ENCODE assay signal across 23 cellular contexts in genomic region chr1:204841798-204842197, GRCh38. TPM values are rescaled to one million over a fixed set of nuclear protein-coding genes. Genes with fewer than 3 reads are reported as not detected.
DNase-seq lines count a peak whose midpoint lies in the region; ATAC-seq, FAIRE-seq and TF ChIP-seq lines count a peak whose summit lies in the region.
"Had no signal": no experiment of that assay in that cellular context is flagged by ENCODE, and none has a peak within 500 bp of the region (broad histone marks: within the 10 kb centered on the region; RNA-seq: fewer than 3 reads in every experiment).

No MANE protein-coding gene starts in this region.

- no peak for TF ChIP-seq CTCF in left ventricle myocardium inferior (IDR thresholded peaks at IDR 0.05; ENCODE audit: borderline replicate concordance)
- TF ChIP-seq CTCF in OCI-LY7 (conservative IDR thresholded peaks at IDR 0.05; ENCODE audit: low read length), result no peak

- no peaks in the 10 kb centered on the region for H3K9me2 ChIP-seq in OCI-LY7 (ENCODE audit: insufficient read depth, low read length)
- H3K9me2 ChIP-seq: SK-N-SH had no signal

- no peak for TF ChIP-seq POLR2A in H54 (IDR thresholded peaks at IDR 0.05; ENCODE audit: low read depth, low read length)

- no peak overlapping the region for H3K4me3 ChIP-seq in left ventricle myocardium inferior
- peak overlapping the region; percentile 5 for H3K4me3 ChIP-seq in OCI-LY7 (ENCODE audit: low read depth, low read length, poor library complexity, severe bottlenecking)
- H3K4me3 ChIP-seq: A549; BLaER1 treated with 17β-estradiol and CSF1 and Interleukin-3, amounts not matched to agents 10 nM and 100 nM; heart right ventricle; upper lobe of right lung had no signal

- intact Hi-C loops in left ventricle myocardium inferior (cut with micrococcal nuclease), result no loop called here
- intact Hi-C loops in Right ventricle myocardium superior (cut with DNase I), result no loop called here
- intact Hi-C loops in OCI-LY7 (cut with micrococcal nuclease; ENCODE audit: unreplicated experiment), result no loop called here
- intact Hi-C loops in left colon (cut with DNase I, micrococcal nuclease), result no loop called here

- H4K20me1 ChIP-seq in OCI-LY7 (ENCODE audit: insufficient read depth, low read length), result no peaks in the 10 kb centered on the region

- POLR2A ChIA-PET in OCI-LY7 (lab: Charles Lee), result interaction anchor here (1.1 to 1.5 kb wide), 3 partner anchors 9 to 41 kb away, joined by 3 to 5 read pairs (median 4); no protein-coding TSS in a partner anchor

- H3K4me1 ChIP-seq in left ventricle myocardium inferior (peaks cover 17% of the 10 kb centered on the region), OCI-LY7 (ENCODE audit: insufficient read depth, low read length, poor library complexity, severe bottlenecking) (peaks cover 19% of the 10 kb centered on the region)
- H3K4me1 ChIP-seq: A549; BLaER1 treated with 17β-estradiol and CSF1 and Interleukin-3, amounts not matched to agents 10 nM and 100 nM; upper lobe of right lung had no signal

- H3K4me2 ChIP-seq in OCI-LY7 (ENCODE audit: low read length), result peak overlapping the region; percentile 54
- H3K4me2 ChIP-seq: A549; BLaER1 treated with 17β-estradiol and CSF1 and Interleukin-3, amounts not matched to agents 10 nM and 100 nM; SK-N-SH had no signal

- BruUV-seq in OCI-LY7 (replicated peaks; lab: Mats Ljungman, UMichigan), result no TSS peak

- H3K27ac ChIP-seq in left ventricle myocardium inferior (replicated peaks), result peak overlapping the region; percentile 56
- H3K27ac ChIP-seq in OCI-LY7 (ENCODE audit: low read depth, low read length, poor library complexity, severe bottlenecking), result peak overlapping the region; percentile 14
- H3K27ac ChIP-seq: A549; BLaER1 treated with 17β-estradiol and CSF1 and Interleukin-3, amounts not matched to agents 10 nM and 100 nM; upper lobe of right lung had no signal

- no peaks in the 10 kb centered on the region for H3K79me2 ChIP-seq in OCI-LY7 (ENCODE audit: insufficient read depth, low read depth, low read length)

- peak overlapping the region; percentile 17; the same call in 1 of the 2 replicates for H2AFZ ChIP-seq in OCI-LY7 (ENCODE audit: low read length)

- H3K9me3 ChIP-seq in left ventricle myocardium inferior (replicated peaks) (no peaks in the 10 kb centered on the region), OCI-LY7 (ENCODE audit: low read length) (no peaks in the 10 kb centered on the region)
- H3K9me3 ChIP-seq: A549; BLaER1 treated with 17β-estradiol and CSF1 and Interleukin-3, amounts not matched to agents 10 nM and 100 nM; heart right ventricle; SK-N-SH; upper lobe of right lung had no signal

- ATAC-seq in Right ventricle myocardium superior (ENCODE audit: poor library complexity) (no peak), left colon (peak; percentile 68), HG03469 (IDR thresholded peaks at IDR 0.05; ENCODE audit: unreplicated experiment) (no peak)
- ATAC-seq: A549; activated CD8-positive, alpha-beta T cell treated with anti-CD3 and anti-CD28 coated beads for 36 hours; upper lobe of right lung; WTC11 had no signal

- CTCF ChIA-PET in OCI-LY7 (lab: Charles Lee; ENCODE audit: unreplicated experiment), result interaction anchor here (0.8 kb wide), 1 partner anchor 18 kb away, joined by 3 read pairs; no protein-coding TSS in a partner anchor

- FAIRE-seq in H54 (lab: Jason Lieb, UNC), result no peak
- FAIRE-seq: A549, RCC 7860, small intestine had no signal

- H3K36me3 ChIP-seq in left ventricle myocardium inferior (no peaks in the 10 kb centered on the region), OCI-LY7 (ENCODE audit: insufficient read depth, low read length) (no peaks in the 10 kb centered on the region)
- H3K36me3 ChIP-seq: BLaER1 treated with 17β-estradiol and CSF1 and Interleukin-3, amounts not matched to agents 10 nM and 100 nM; heart right ventricle; upper lobe of right lung had no signal

- H3K27me3 ChIP-seq in left ventricle myocardium inferior (ENCODE audit: low read depth), result peaks cover 15% of the 10 kb centered on the region
- H3K27me3 ChIP-seq: BLaER1 treated with 17β-estradiol and CSF1 and Interleukin-3, amounts not matched to agents 10 nM and 100 nM; heart right ventricle; upper lobe of right lung had no signal

- DNase-seq in left ventricle myocardium inferior (no peak), Right ventricle myocardium superior (no peak), OCI-LY7 (ENCODE audit: low spot score) (peak; percentile 72), left colon (peak in 1 of 2 donors; percentile 7), H54 (ENCODE audit: insufficient read length, low spot score) (no peak), C1 segment of cervical spinal cord (lab: John Stamatoyannopoulos, UW) (no peak), NCI-H345 (lab: John Stamatoyannopoulos, UW) (no peak)
- DNase-seq: activated CD8-positive, alpha-beta T cell treated with anti-CD3 and anti-CD28 coated beads for 36 hours; activated naive CD4-positive, alpha-beta T cell treated with anti-CD3 and anti-CD28 coated beads, Interleukin-2, amount 10 ng/mL, durations not matched to agents 7 days and 5 days; activated T-cell treated with anti-CD3 and anti-CD28 coated beads, Interleukin-2, amount 50 U/mL, for 24 hours; GF-D8; heart right ventricle; NCI-H1105; NCI-H2171; SK-N-SH; small intestine; upper lobe of right lung had no signal

RNA-seq across cellular contexts. Expression of gene NFASC, which starts 28.9 kb away (rescaled TPM):
- total RNA-seq in left ventricle myocardium inferior, result 8.2 TPM
- total RNA-seq in Right ventricle myocardium superior, result 11.1 TPM
- total RNA-seq in OCI-LY7 (2014; rRNA removed; shearing (Covaris generic)), result not detected in 2 replicates
- total RNA-seq in OCI-LY7 (2022), result 0.15 TPM in 1 of 2 replicates, not detected in the other
- total RNA-seq in left colon, result 10 to 100 TPM in 1 of 2 donors, 1 to 10 TPM in 1; 8.2 to 23.2 TPM
- total RNA-seq: activated CD8-positive, alpha-beta T cell treated with anti-CD3 and anti-CD28 coated beads for 36 hours; pulmonary artery endothelial cell had no signal
